ENCODE assay signal across 19 cellular contexts in genomic region chr10:14748471-14748870, GRCh38. TPM values are rescaled to one million over a fixed set of nuclear protein-coding genes. Genes with fewer than 3 reads are reported as not detected.
DNase-seq lines count a peak whose midpoint lies in the region; ATAC-seq and TF ChIP-seq lines count a peak whose summit lies in the region.
"Had no signal": no experiment of that assay in that cellular context is flagged by ENCODE, and none has a peak within 500 bp of the region (broad histone marks: within the 10 kb centered on the region; RNA-seq: fewer than 3 reads in every experiment).

No MANE protein-coding gene starts in this region.

- peaks cover 76 to 92% (median 86%) of the 10 kb centered on the region in 3 donors for H3K4me1 Mint-ChIP-seq in naive B cell

- H3K4me3 ChIP-seq in heart right ventricle (no peak overlapping the region), testis (no peak overlapping the region)
- H3K4me3 ChIP-seq: adrenal gland had no signal

- TF ChIP-seq POLR2A in testis (IDR thresholded peaks at IDR 0.05): no peak

- ATAC-seq in Right ventricle myocardium superior (ENCODE audit: poor library complexity): peak; percentile 19
- ATAC-seq in Right ventricle myocardium inferior: no peak
- ATAC-seq in heart right ventricle: peak in 1 of 8 donors; percentile 39
- no peak for ATAC-seq in naive B cell (ENCODE audit: low read depth in 2 of 2)
- ATAC-seq in HG02571 (IDR thresholded peaks at IDR 0.05; ENCODE audit: unreplicated experiment): no peak
- ATAC-seq: CD8-positive, alpha-beta T cell had no signal

- H3K27me3 ChIP-seq in heart right ventricle (no peaks in the 10 kb centered on the region), testis (no peaks in the 10 kb centered on the region)
- H3K27me3 ChIP-seq: adrenal gland had no signal

- H3K4me3 Mint-ChIP-seq in naive B cell: peak overlapping the region in 3 of 8 donors; percentile 29 to 85 (median 57)
- H3K4me3 Mint-ChIP-seq: CD8-positive, alpha-beta T cell; mesothelial cell of epicardium; T-helper 1 cell treated with Interleukin-12 subunit alpha and Interleukin-12 subunit beta and Interleukin-4 antibody, amounts not matched to agents 30 μg/mL and 1 μg/mL, for 36 hours had no signal

- H3K9me3 Mint-ChIP-seq in naive B cell: peaks cover 0 to 5% (median 2%) of the 10 kb centered on the region in 7 donors

- no peaks in the 10 kb centered on the region for H3K36me3 ChIP-seq in heart right ventricle
- H3K36me3 ChIP-seq in testis (ENCODE audit: low read depth, missing control alignments): no peaks in the 10 kb centered on the region
- H3K36me3 ChIP-seq: adrenal gland had no signal

- intact Hi-C loops in Right ventricle myocardium superior (cut with DNase I): no loop called here
- intact Hi-C loops in Right ventricle myocardium inferior (cut with DNase I): no loop called here
- intact Hi-C loops in heart right ventricle (cut with DNase I): no loop called here
- intact Hi-C loops in testis (cut with DNase I; ENCODE audit: low total_unique reads): no loop called here

- H3K9me3 ChIP-seq in heart right ventricle (peaks cover 0 to 4% (median 0%) of the 10 kb centered on the region in 11 donors), testis (no peaks in the 10 kb centered on the region)
- H3K9me3 ChIP-seq: adrenal gland had no signal

- 51 to 53% methylated on average over 4 of the region's 4 CpGs for WGBS in heart right ventricle, 2 donors
- WGBS in testis, 2 donors: 57 to 77% methylated on average over 4 of the region's 4 CpGs

- peak overlapping the region in 6 of 10 donors; percentile 4 to 87 (median 46) for H3K27ac ChIP-seq in heart right ventricle
- H3K27ac ChIP-seq in testis: no peak overlapping the region

- peak overlapping the region in 5 of 6 donors; percentile 89 to 99 (median 95) for H3K27ac Mint-ChIP-seq in naive B cell
- H3K27ac Mint-ChIP-seq: CD8-positive, alpha-beta T cell; mesothelial cell of epicardium; T-helper 1 cell treated with Interleukin-12 subunit alpha and Interleukin-12 subunit beta and Interleukin-4 antibody, amounts not matched to agents 30 μg/mL and 1 μg/mL, for 36 hours had no signal

- peaks cover 8 to 50% (median 39%) of the 10 kb centered on the region in 9 donors for H3K4me1 ChIP-seq in heart right ventricle
- peaks cover 5% of the 10 kb centered on the region for H3K4me1 ChIP-seq in testis

- DNase-seq in Right ventricle myocardium superior (peak; percentile 67), Right ventricle myocardium inferior (ENCODE audit: missing footprints) (no peak), heart right ventricle (peak; percentile 29 to 53), naive B cell (no peak), testis (no peak), NCI-H2081 (lab: John Stamatoyannopoulos, UW) (no peak), T1000 (lab: John Stamatoyannopoulos, UW) (no peak)
- DNase-seq: 8988T; activated CD4-positive, alpha-beta T cell treated with anti-CD3 and anti-CD28 coated beads, Interleukin-2, amount 50 U/mL, for 4 hours; CD8-positive, alpha-beta T cell; GDM1; GOT3; NCI-H1417; stimulated activated CD4-positive, alpha-beta T cell treated with anti-CD3 and anti-CD28 coated beads, Interleukin-2, amount 100 ng/mL, for 24 hours; stimulated activated CD8-positive, alpha-beta memory T cell treated with anti-CD3 and anti-CD28 coated beads, Interleukin-4, amount 100 ng/mL, for 48 hours had no signal

- H3K36me3 Mint-ChIP-seq in naive B cell: peaks cover 0 to 8% of the 10 kb centered on the region in 2 donors
- H3K36me3 Mint-ChIP-seq: CD8-positive, alpha-beta T cell; mesothelial cell of epicardium had no signal

- TF ChIP-seq CTCF in heart right ventricle (IDR thresholded peaks at IDR 0.05) (no peak), testis (IDR thresholded peaks at IDR 0.05) (no peak)

- no peaks in the 10 kb centered on the region for H3K27me3 Mint-ChIP-seq in naive B cell

RNA-seq across cellular contexts. Expression of gene FAM107B, which starts 26.2 kb away (rescaled TPM):
- total RNA-seq in Right ventricle myocardium superior (3.3 TPM), Right ventricle myocardium inferior (4.2 TPM), heart right ventricle (10 to 100 TPM in 2 of 10 donors, 1 to 10 TPM in 8; 3.6 to 18.5 (median 6.5) TPM), testis (10 to 100 TPM; 71.7 to 82.8 TPM)
- polyA plus RNA-seq in heart right ventricle (1 to 10 TPM; 2.6 to 3.7 TPM), naive B cell (ENCODE audit: low read depth in 6 of 6) (100 to 1,000 TPM; 112 to 259 (median 159) TPM), testis (ENCODE audit: insufficient read depth, low read depth, low replicate concordance) (89.5 TPM)

Comparison
In these comparisons a context has a peak if more than half of its experiments do, and no peak if none do; other contexts are left out.
1. DNase-seq: peak in Right ventricle myocardium superior (single experiment) and heart right ventricle (2 of 2); none in Right ventricle myocardium inferior (single experiment), naive B cell (single experiment), testis (single experiment), NCI-H2081 (0 of 2) and T1000 (single experiment).
2. H3K27ac ChIP-seq: peak in heart right ventricle (6 of 10); none in testis (0 of 2).